8 cellular contexts compared by ENCODE assay signal in genomic region chr11:3959015-3959917, GRCh38.
DNase-seq lines count a peak whose midpoint lies in the region; ATAC-seq and TF ChIP-seq lines count a peak whose summit lies in the region.

No MANE protein-coding gene starts in this region.

- no peaks in the 10 kb centered on the region for H3K9me3 Mint-ChIP-seq in activated CD8-positive, alpha-beta T cell treated with anti-CD3 and anti-CD28 coated beads for 36 hours
- no peaks in the 10 kb centered on the region for H3K9me3 Mint-ChIP-seq in activated CD8-positive, alpha-beta T cell treated with anti-CD3 and anti-CD28 coated beads, Interleukin-2, amount 10 ng/mL, durations not matched to agents 7 days and 5 days (ENCODE audit: insufficient read depth)
- no peaks in the 10 kb centered on the region for H3K9me3 Mint-ChIP-seq in stimulated activated memory B cell treated with anti-CD40 and anti-IgM and Interleukin-4, amounts not matched to agents 10 μg/mL and 1 μg/mL and 100 μg/mL, for 72 hours

- 100% methylated on average over 1 of the region's 5 CpGs; no CpG with 5 or more reads in 1 of the 2 experiments for WGBS in IMR-90 (ENCODE audit: extremely low coverage in 2 of 2, insufficient read length in 1 of 2), 2 experiments

- H4K20me1 ChIP-seq in IMR-90 (ENCODE audit: insufficient read depth, low read length), result no peaks in the 10 kb centered on the region

- ATAC-seq in activated CD8-positive, alpha-beta T cell treated with anti-CD3 and anti-CD28 coated beads for 36 hours, result peak; percentile 64
- no peak for ATAC-seq in activated CD8-positive, alpha-beta T cell treated with anti-CD3 and anti-CD28 coated beads, Interleukin-2, amount 10 ng/mL, durations not matched to agents 7 days and 5 days
- ATAC-seq in IMR-90 (ENCODE audit: low read depth) (peak; percentile 77), HG03457 (IDR thresholded peaks at IDR 0.05; ENCODE audit: unreplicated experiment) (no peak), GM21576 (IDR thresholded peaks at IDR 0.05; ENCODE audit: unreplicated experiment) (no peak), HG02852 (IDR thresholded peaks at IDR 0.05; ENCODE audit: unreplicated experiment) (no peak)
- ATAC-seq in stimulated activated memory B cell treated with anti-CD40 and anti-IgM and Interleukin-4, amounts not matched to agents 10 μg/mL and 1 μg/mL and 100 μg/mL, for 72 hours, result peak; percentile 74

- H3K36me3 ChIP-seq in IMR-90 (ENCODE audit: control insufficient read depth, insufficient read depth, low read length), result no peaks in the 10 kb centered on the region

- H4K5ac ChIP-seq in IMR-90 (ENCODE audit: low read depth, low read length), result no peak overlapping the region

- H4K8ac ChIP-seq in IMR-90 (ENCODE audit: low read depth in 2 of 2, low read length in 2 of 2), result no peak overlapping the region

- H3K27me3 Mint-ChIP-seq in activated CD8-positive, alpha-beta T cell treated with anti-CD3 and anti-CD28 coated beads for 36 hours, result no peaks in the 10 kb centered on the region
- H3K27me3 Mint-ChIP-seq in activated CD8-positive, alpha-beta T cell treated with anti-CD3 and anti-CD28 coated beads, Interleukin-2, amount 10 ng/mL, durations not matched to agents 7 days and 5 days (ENCODE audit: low read depth), result no peaks in the 10 kb centered on the region
- no peaks in the 10 kb centered on the region for H3K27me3 Mint-ChIP-seq in stimulated activated memory B cell treated with anti-CD40 and anti-IgM and Interleukin-4, amounts not matched to agents 10 μg/mL and 1 μg/mL and 100 μg/mL, for 72 hours

- H3K14ac ChIP-seq in IMR-90 (replicated peaks; ENCODE audit: low read depth, low read length), result no peak overlapping the region

- no peak for TF ChIP-seq RAD21 in IMR-90 (IDR thresholded peaks at IDR 0.05; ENCODE audit: low read length)

- no peak overlapping the region for H3K4me3 Mint-ChIP-seq in activated CD8-positive, alpha-beta T cell treated with anti-CD3 and anti-CD28 coated beads for 36 hours
- H3K4me3 Mint-ChIP-seq in activated CD8-positive, alpha-beta T cell treated with anti-CD3 and anti-CD28 coated beads, Interleukin-2, amount 10 ng/mL, durations not matched to agents 7 days and 5 days, result no peak overlapping the region
- H3K4me3 Mint-ChIP-seq in stimulated activated memory B cell treated with anti-CD40 and anti-IgM and Interleukin-4, amounts not matched to agents 10 μg/mL and 1 μg/mL and 100 μg/mL, for 72 hours, result no peak overlapping the region

- no peak overlapping the region for H3K56ac ChIP-seq in IMR-90 (ENCODE audit: extremely low read depth, insufficient read depth, low read length)

- dilution Hi-C loops in IMR-90 (cut with HindIII; ENCODE audit: low sequenced_read_pairs, unreplicated experiment), result no loop called here

- H3K79me1 ChIP-seq in IMR-90 (ENCODE audit: low read depth in 1 of 2, low read length in 2 of 2), result peaks cover 9 to 16% of the 10 kb centered on the region in 2 experiments; a peak in 3 of 4 replicates

- POLR2A ChIA-PET in activated CD8-positive, alpha-beta T cell treated with anti-CD3 and anti-CD28 coated beads for 36 hours (lab: Charles Lee), result interaction anchor here (0.7 to 1.2 kb wide), 2 partner anchors 11 to 67 kb away, joined by 4 to 6 read pairs; no protein-coding TSS in a partner anchor
- POLR2A ChIA-PET in activated CD8-positive, alpha-beta T cell treated with anti-CD3 and anti-CD28 coated beads, Interleukin-2, amount 10 ng/mL, durations not matched to agents 7 days and 5 days (lab: Charles Lee), result interaction anchor here (0.6 to 1.6 kb wide), 4 partner anchors 10 to 104 kb away, joined by 3 to 5 read pairs (median 4); partner anchors contain the start of gene STIM1
- POLR2A ChIA-PET in IMR-90 (lab: Charles Lee; ENCODE audit: unreplicated experiment), result no interaction called here

- no peak overlapping the region for H2AK9ac ChIP-seq in IMR-90 (replicated peaks; ENCODE audit: low read depth, low read length, poor library complexity)

- peak; percentile 11 for TF ChIP-seq CTCF in activated CD8-positive, alpha-beta T cell treated with anti-CD3 and anti-CD28 coated beads for 36 hours (IDR thresholded peaks at IDR 0.05)
- TF ChIP-seq CTCF in IMR-90 (conservative IDR thresholded peaks at IDR 0.05; ENCODE audit: low read depth, low read length) (0 out of 2 replicates have a peak, but pooled peaks have one; percentile 13), epithelial cell of esophagus (IDR thresholded peaks at IDR 0.05; ENCODE audit: insufficient read depth, low read depth, low read length, missing control alignments) (peak; percentile 13)

- H3K9me1 ChIP-seq in IMR-90 (ENCODE audit: insufficient read depth, low read length), result peaks cover 5% of the 10 kb centered on the region; the same call in 1 of the 2 replicates

- no peak overlapping the region for H4K91ac ChIP-seq in IMR-90 (ENCODE audit: insufficient read depth, low read depth, low read length)

- H3K23ac ChIP-seq in IMR-90 (ENCODE audit: low read depth, low read length), result no peak overlapping the region

- no peak overlapping the region for H3K27ac Mint-ChIP-seq in activated CD8-positive, alpha-beta T cell treated with anti-CD3 and anti-CD28 coated beads for 36 hours
- no peak overlapping the region for H3K27ac Mint-ChIP-seq in activated CD8-positive, alpha-beta T cell treated with anti-CD3 and anti-CD28 coated beads, Interleukin-2, amount 10 ng/mL, durations not matched to agents 7 days and 5 days
- no peak overlapping the region for H3K27ac Mint-ChIP-seq in stimulated activated memory B cell treated with anti-CD40 and anti-IgM and Interleukin-4, amounts not matched to agents 10 μg/mL and 1 μg/mL and 100 μg/mL, for 72 hours

- H3K4ac ChIP-seq in IMR-90 (ENCODE audit: low read depth, low read length), result no peak overlapping the region

- no peak overlapping the region for H2BK15ac ChIP-seq in IMR-90 (ENCODE audit: low read depth, low read length)

- H3K36me3 Mint-ChIP-seq in activated CD8-positive, alpha-beta T cell treated with anti-CD3 and anti-CD28 coated beads for 36 hours (ENCODE audit: low read depth), result peaks cover 3% of the 10 kb centered on the region
- H3K36me3 Mint-ChIP-seq in activated CD8-positive, alpha-beta T cell treated with anti-CD3 and anti-CD28 coated beads, Interleukin-2, amount 10 ng/mL, durations not matched to agents 7 days and 5 days (ENCODE audit: low read depth), result peaks cover 31% of the 10 kb centered on the region
- no peaks in the 10 kb centered on the region for H3K36me3 Mint-ChIP-seq in stimulated activated memory B cell treated with anti-CD40 and anti-IgM and Interleukin-4, amounts not matched to agents 10 μg/mL and 1 μg/mL and 100 μg/mL, for 72 hours

- H3K9ac ChIP-seq in IMR-90 (ENCODE audit: low read depth, low read length), result no peak overlapping the region

- peaks cover 77% of the 10 kb centered on the region for H3K4me1 Mint-ChIP-seq in activated CD8-positive, alpha-beta T cell treated with anti-CD3 and anti-CD28 coated beads for 36 hours (ENCODE audit: low read depth)
- peaks cover 67% of the 10 kb centered on the region for H3K4me1 Mint-ChIP-seq in activated CD8-positive, alpha-beta T cell treated with anti-CD3 and anti-CD28 coated beads, Interleukin-2, amount 10 ng/mL, durations not matched to agents 7 days and 5 days (ENCODE audit: low read depth)
- H3K4me1 Mint-ChIP-seq in stimulated activated memory B cell treated with anti-CD40 and anti-IgM and Interleukin-4, amounts not matched to agents 10 μg/mL and 1 μg/mL and 100 μg/mL, for 72 hours, result peaks cover 59% of the 10 kb centered on the region

- in situ Hi-C loops in IMR-90 (cut with MboI; ENCODE audit: low sequenced_read_pairs), result no loop called here

- no peak overlapping the region for H2BK20ac ChIP-seq in IMR-90 (ENCODE audit: low read depth, low read length)

- peak overlapping the region; percentile 20 for H2BK5ac ChIP-seq in IMR-90 (ENCODE audit: low read depth, low read length, poor library complexity, severe bottlenecking)

- DNase-seq in activated CD8-positive, alpha-beta T cell treated with anti-CD3 and anti-CD28 coated beads for 36 hours, result no peak
- no peak for DNase-seq in activated CD8-positive, alpha-beta T cell treated with anti-CD3 and anti-CD28 coated beads, Interleukin-2, amount 10 ng/mL, durations not matched to agents 7 days and 5 days
- DNase-seq in IMR-90 (peak; percentile 71), epithelial cell of esophagus (ENCODE audit: low read depth) (peak; percentile 87)

- CTCF ChIA-PET in activated CD8-positive, alpha-beta T cell treated with anti-CD3 and anti-CD28 coated beads for 36 hours (lab: Charles Lee), result interaction anchor here (0.6 to 4.6 kb wide), 13 partner anchors 8 to 139 kb away, joined by 3 to 36 read pairs (median 3); partner anchors contain the start of gene STIM1
- CTCF ChIA-PET in activated CD8-positive, alpha-beta T cell treated with anti-CD3 and anti-CD28 coated beads, Interleukin-2, amount 10 ng/mL, durations not matched to agents 7 days and 5 days (lab: Charles Lee), result interaction anchor here (0.7 to 2.8 kb wide), 16 partner anchors 8 to 120 kb away, joined by 3 to 19 read pairs (median 4); partner anchors contain the start of gene STIM1
- CTCF ChIA-PET in IMR-90 (lab: Yijun Ruan, JAX), result interaction anchor here (1.3 to 1.4 kb wide), 3 partner anchors 20 to 105 kb away, joined by 3 to 8 read pairs (median 5); no protein-coding TSS in a partner anchor

- intact Hi-C loops in activated CD8-positive, alpha-beta T cell treated with anti-CD3 and anti-CD28 coated beads for 36 hours (cut with micrococcal nuclease), result no loop called here
- intact Hi-C loops in IMR-90 (cut with micrococcal nuclease), result no loop called here

- H3K9me3 ChIP-seq in IMR-90 (ENCODE audit: control insufficient read depth, insufficient read depth, low read length), result no peaks in the 10 kb centered on the region

- no peak overlapping the region for H3K18ac ChIP-seq in IMR-90 (ENCODE audit: low read depth, low read length)

- H2AK5ac ChIP-seq in IMR-90 (ENCODE audit: low read depth, low read length), result no peak overlapping the region

- H3K4me1 ChIP-seq in IMR-90 (ENCODE audit: control insufficient read depth, insufficient read depth, low read length), result peaks cover 2% of the 10 kb centered on the region; the same call in 1 of the 2 replicates

- no peaks in the 10 kb centered on the region for H3K27me3 ChIP-seq in IMR-90 (ENCODE audit: control insufficient read depth, insufficient read depth, low read length)

- no peak overlapping the region for H2AFZ ChIP-seq in IMR-90 (replicated peaks; ENCODE audit: low read length, poor library complexity)

- H3K27ac ChIP-seq in IMR-90 (ENCODE audit: insufficient read depth, low read length), result no peak overlapping the region

- H3K4me2 ChIP-seq in IMR-90 (ENCODE audit: low read depth, low read length), result no peak overlapping the region

- no peak overlapping the region; the same call in 1 of the 2 replicates for H2BK120ac ChIP-seq in IMR-90 (ENCODE audit: low read depth, low read length)

- BruUV-seq in IMR-90 (replicated peaks; lab: Mats Ljungman, UMichigan), result no TSS peak

- no peak for TF ChIP-seq POLR2A in IMR-90 (IDR thresholded peaks at IDR 0.05; ENCODE audit: low read depth, low read length)

- H3K4me3 ChIP-seq in IMR-90 (ENCODE audit: insufficient read depth, low read depth, low read length) (no peak overlapping the region), epithelial cell of esophagus (ENCODE audit: low read length) (no peak overlapping the region)

TF ChIP-seq in IMR-90, 13 proteins besides CTCF, POLR2A, EP300 and RAD21:
- no peak for TF ChIP-seq MXI1 (IDR thresholded peaks at IDR 0.05; ENCODE audit: borderline replicate concordance, low read depth, low read length)
- 0 out of 2 replicates have a peak, but pooled peaks have one; percentile 22 for TF ChIP-seq MAZ (IDR thresholded peaks at IDR 0.05; ENCODE audit: borderline replicate concordance, low read depth, low read length)

Comparison
In these comparisons a context has a peak if more than half of its experiments do, and no peak if none do; other contexts are left out.
1. ATAC-seq: peak in activated CD8-positive, alpha-beta T cell treated with anti-CD3 and anti-CD28 coated beads for 36 hours (single experiment), IMR-90 (single experiment) and stimulated activated memory B cell treated with anti-CD40 and anti-IgM and Interleukin-4, amounts not matched to agents 10 μg/mL and 1 μg/mL and 100 μg/mL, for 72 hours (single experiment); none in activated CD8-positive, alpha-beta T cell treated with anti-CD3 and anti-CD28 coated beads, Interleukin-2, amount 10 ng/mL, durations not matched to agents 7 days and 5 days (single experiment), HG03457 (single experiment), GM21576 (single experiment) and HG02852 (single experiment).
2. DNase-seq: peak in IMR-90 (single experiment) and epithelial cell of esophagus (single experiment); none in activated CD8-positive, alpha-beta T cell treated with anti-CD3 and anti-CD28 coated beads for 36 hours (single experiment) and activated CD8-positive, alpha-beta T cell treated with anti-CD3 and anti-CD28 coated beads, Interleukin-2, amount 10 ng/mL, durations not matched to agents 7 days and 5 days (single experiment).
3. Peak in every context shown above with its lines, with median percentiles within 50 percentile points of each other: CTCF ChIP-seq.